In genomic region chr3:122351612-122352011, GRCh38 we compare ENCODE assay signal across 32 cellular contexts. TPM values are rescaled to one million over a fixed set of nuclear protein-coding genes. Genes with fewer than 3 reads are reported as not detected.
"Had no signal": no experiment of that assay in that cellular context is flagged by ENCODE, and none has a peak within 500 bp of the region (broad histone marks: within the 10 kb centered on the region; RNA-seq: fewer than 3 reads in every experiment).

No MANE protein-coding gene starts in this region.

- H3K4me3 ChIP-seq: coronary artery, dorsolateral prefrontal cortex, esophagus squamous epithelium, gastroesophageal sphincter, heart right ventricle, hepatocyte had no signal

- ATAC-seq: activated CD4-positive, CD25-positive, alpha-beta regulatory T cell treated with anti-CD3 and anti-CD28 coated beads, Interleukin-2, amount 50 U/mL, for 24 hours; activated T-cell treated with anti-CD3 and anti-CD28 coated beads, Interleukin-2, amount 50 U/mL, for 4 hours; gastroesophageal sphincter; heart right ventricle; T-helper 17 cell had no signal

- FAIRE-seq: astrocyte had no signal

- DNase-seq: activated B cell treated with CpG ODN at 0.5 μM for 24 hours; activated CD4-positive, alpha-beta T cell treated with anti-CD3 and anti-CD28 coated beads for 48 hours; activated CD4-positive, alpha-beta T cell treated with anti-CD3 and anti-CD28 coated beads, Interleukin-2, amount 50 U/mL, for 1 hour; activated CD4-positive, alpha-beta T cell treated with anti-CD3 and anti-CD28 coated beads, Interleukin-2, amount 50 U/mL, for 48 hours; activated CD8-positive, alpha-beta memory T cell treated with anti-CD3 and anti-CD28 coated beads for 24 hours; activated CD8-positive, alpha-beta T cell treated with anti-CD3 and anti-CD28 coated beads for 36 hours; activated effector memory CD4-positive, alpha-beta T cell treated with Interleukin-2 at 50 U/mL for 16 hours; activated gamma-delta T cell treated with Interleukin-2 at 50 U/mL for 16 hours; activated naive CD4-positive, alpha-beta T cell treated with anti-CD3 and anti-CD28 coated beads, Interleukin-2, amount 50 U/mL, for 16 hours; activated naive CD4-positive, alpha-beta T cell treated with Interleukin-2 at 50 U/mL for 16 hours; activated T-cell treated with anti-CD3 and anti-CD28 coated beads, Interleukin-2, amount 50 U/mL, for 4 hours; amniotic stem cell; anterior cingulate cortex; dorsolateral prefrontal cortex; effector memory CD4-positive, alpha-beta T cell; endodermal cell; erythroblast; esophagus squamous epithelium; foreskin melanocyte; heart right ventricle; T-helper 17 cell; T1000; WERI-Rb-1 had no signal

- H3K9me3 ChIP-seq: esophagus squamous epithelium, gastroesophageal sphincter, heart right ventricle had no signal

- H3K27me3 ChIP-seq: dorsolateral prefrontal cortex, esophagus squamous epithelium, gastroesophageal sphincter, heart right ventricle, hepatocyte had no signal

- H3K36me3 ChIP-seq: esophagus squamous epithelium, gastroesophageal sphincter, WERI-Rb-1 had no signal

- H3K4me1 ChIP-seq: gastroesophageal sphincter, heart right ventricle had no signal

- H3K27ac ChIP-seq: coronary artery, dorsolateral prefrontal cortex, gastroesophageal sphincter, heart right ventricle, hepatocyte, WERI-Rb-1 had no signal

RNA-seq across cellular contexts. Expression of gene CSTA, which starts 26.6 kb away (rescaled TPM):
- total RNA-seq: activated B cell treated with CpG ODN at 0.5 μM for 24 hours; activated CD8-positive, alpha-beta T cell treated with anti-CD3 and anti-CD28 coated beads for 36 hours; activated T-cell treated with anti-CD3 and anti-CD28 coated beads, Interleukin-2, amount 50 U/mL, for 4 hours; activated T-helper 17 cell treated with anti-CD3 and anti-CD28 coated beads, Interleukin-2, amount 50 U/mL, for 72 hours; chondrocyte; endodermal cell; fibroblast of villous mesenchyme; glomerular endothelial cell; hepatocyte had no signal
